Comparison of ENCODE assay signal across 1 cellular context in genomic region chr1:43979528-43980254, GRCh38.
TF ChIP-seq lines count a peak whose summit lies in the region.

No MANE protein-coding gene starts in this region.

TF ChIP-seq in HepG2, 621 proteins besides CTCF, POLR2A, EP300 and RAD21 (continued from another document and continues in another):
- peak; percentile 95 for TF ChIP-seq ZNF687 (CRISPR knock-in tag; IDR thresholded peaks at IDR 0.05)
- peak; percentile 65; the same call in 1 of the 2 replicates for TF ChIP-seq ZNF34 (CRISPR knock-in tag; IDR thresholded peaks at IDR 0.05; ENCODE audit: borderline replicate concordance)
- TF ChIP-seq ZNF205 (CRISPR knock-in tag; IDR thresholded peaks at IDR 0.05), result peak; percentile 59; the same call in 1 of the 2 replicates
- TF ChIP-seq MTA1 (CRISPR knock-in tag; IDR thresholded peaks at IDR 0.05; ENCODE audit: borderline replicate concordance), result peak; percentile 73
- no peak for TF ChIP-seq ZBTB1 (CRISPR knock-in tag; IDR thresholded peaks at IDR 0.05; ENCODE audit: borderline replicate concordance)
- TF ChIP-seq SIN3B (IDR thresholded peaks at IDR 0.05; ENCODE audit: low read length), result no peak
- TF ChIP-seq ZNF101 (CRISPR knock-in tag; IDR thresholded peaks at IDR 0.05; ENCODE audit: borderline replicate concordance, low read depth), result no peak
- peak; percentile 51; the same call in 1 of the 2 replicates for TF ChIP-seq ZNF274 (CRISPR knock-in tag; IDR thresholded peaks at IDR 0.05)
- TF ChIP-seq IKZF4 (CRISPR knock-in tag; IDR thresholded peaks at IDR 0.05; ENCODE audit: borderline replicate concordance, low read depth, not compliant biosample characterization), result peak; percentile 43
- peak; percentile 78; the same call in 1 of the 2 replicates for TF ChIP-seq MXD3 (CRISPR knock-in tag; IDR thresholded peaks at IDR 0.05)
- TF ChIP-seq RERE (CRISPR knock-in tag; IDR thresholded peaks at IDR 0.05; ENCODE audit: low read depth), result no peak
- TF ChIP-seq SALL2 (CRISPR knock-in tag; IDR thresholded peaks at IDR 0.05), result no peak
- peak; percentile 79; the same call in 1 of the 2 replicates for TF ChIP-seq ZNF558 (CRISPR knock-in tag; IDR thresholded peaks at IDR 0.05; ENCODE audit: borderline replicate concordance)
- TF ChIP-seq JUN (CRISPR knock-in tag; IDR thresholded peaks at IDR 0.05), result no peak; the same call in 1 of the 2 replicates
- TF ChIP-seq TOPORS (CRISPR knock-in tag; IDR thresholded peaks at IDR 0.05), result 0 out of 2 replicates have a peak, but pooled peaks have one; percentile 41
- no peak for TF ChIP-seq NFE2 (CRISPR knock-in tag; IDR thresholded peaks at IDR 0.05)
- no peak for TF ChIP-seq ZNF318 (CRISPR knock-in tag; IDR thresholded peaks at IDR 0.05)
- TF ChIP-seq GMEB2 (CRISPR knock-in tag; IDR thresholded peaks at IDR 0.05; ENCODE audit: low read depth), result no peak
- no peak for TF ChIP-seq MEF2D (CRISPR knock-in tag; IDR thresholded peaks at IDR 0.05)
- TF ChIP-seq PAWR (CRISPR knock-in tag; IDR thresholded peaks at IDR 0.05; ENCODE audit: borderline replicate concordance), result 0 out of 2 replicates have a peak, but pooled peaks have one; percentile 63
- no peak for TF ChIP-seq MAZ (IDR thresholded peaks at IDR 0.05; ENCODE audit: borderline replicate concordance, low read depth, low read length)
- TF ChIP-seq MAZ (CRISPR knock-in tag; IDR thresholded peaks at IDR 0.05; ENCODE audit: low read depth), result peak; percentile 57; the same call in 1 of the 2 replicates
- TF ChIP-seq ZNF720 (CRISPR knock-in tag; IDR thresholded peaks at IDR 0.05), result no peak
- peak; percentile 21; the same call in 1 of the 2 replicates for TF ChIP-seq ZNF609 (CRISPR knock-in tag; IDR thresholded peaks at IDR 0.05; ENCODE audit: borderline replicate concordance)
